In genomic region chr4:120629546-120629945, GRCh38 we compare ENCODE assay signal across 6 cellular contexts.
"Had no signal": no experiment of that assay in that cellular context is flagged by ENCODE, and none has a peak within 500 bp of the region (broad histone marks: within the 10 kb centered on the region; RNA-seq: fewer than 3 reads in every experiment).

No MANE protein-coding gene starts in this region.

- H2AFZ ChIP-seq: GM23248 had no signal

- H3K36me3 ChIP-seq: HAP-1 had no signal

- H3K9ac ChIP-seq: GM23248 had no signal

- H3K9me3 ChIP-seq: HAP-1 had no signal

- H3K4me3 ChIP-seq: GM23248, HAP-1 had no signal

- DNase-seq: GM23248, GOT3, H7, HFFc6 had no signal

- H3K27ac ChIP-seq: GM23248, HL-60 had no signal
